Comparison of ENCODE assay signal across 13 cellular contexts in genomic region chr6:98203170-98203806, GRCh38.
DNase-seq lines count a peak whose midpoint lies in the region; ATAC-seq and TF ChIP-seq lines count a peak whose summit lies in the region.
"Had no signal": no experiment of that assay in that cellular context is flagged by ENCODE, and none has a peak within 500 bp of the region (broad histone marks: within the 10 kb centered on the region; RNA-seq: fewer than 3 reads in every experiment).

No MANE protein-coding gene starts in this region.

- no peaks in the 10 kb centered on the region for H3K4me1 ChIP-seq in esophagus squamous epithelium
- H3K4me1 ChIP-seq: Caco-2 had no signal

- TF ChIP-seq POLR2A in esophagus squamous epithelium (IDR thresholded peaks at IDR 0.05), result no peak

- no peak for ATAC-seq in HG02642 (IDR thresholded peaks at IDR 0.05; ENCODE audit: poor library complexity, unreplicated experiment)
- ATAC-seq: activated T-cell treated with anti-CD3 and anti-CD28 coated beads, Interleukin-2, amount 50 U/mL, for 72 hours; esophagus mucosa had no signal

- intact Hi-C loops in esophagus squamous epithelium (cut with DNase I), result no loop called here

- WGBS in esophagus squamous epithelium, 2 donors, result 23 to 62% methylated on average over 2 of the region's 2 CpGs

- H3K36me3 ChIP-seq in esophagus squamous epithelium, result no peaks in the 10 kb centered on the region

- H3K9me3 ChIP-seq in esophagus squamous epithelium, result no peaks in the 10 kb centered on the region
- H3K9me3 ChIP-seq: Caco-2 had no signal

- in situ Hi-C loops in ACHN (cut with HindIII; ENCODE audit: low pct_ligation_motif_present, low pct_unique_long_range_greater_than_20kb, low sequenced_read_pairs), result no loop called here
- in situ Hi-C loops in astrocyte of the cerebellum (cut with HindIII; ENCODE audit: low sequenced_read_pairs), result no loop called here

- no peaks in the 10 kb centered on the region for H3K27me3 ChIP-seq in esophagus squamous epithelium

- peak; percentile 12 for DNase-seq in ACHN
- peak; percentile 1 for DNase-seq in M059J (ENCODE audit: low read depth)
- peak; percentile 24 for DNase-seq in astrocyte of the cerebellum (ENCODE audit: low read depth)
- peak; percentile 6 for DNase-seq in iris pigment epithelial cell (ENCODE audit: low read depth)
- DNase-seq in esophagus squamous epithelium (lab: John Stamatoyannopoulos, UW), result no peak
- no peak for DNase-seq in GM10266 (ENCODE audit: extremely low spot score)
- no peak for DNase-seq in DMS153 (lab: John Stamatoyannopoulos, UW)
- DNase-seq: activated T-cell treated with anti-CD3 and anti-CD28 coated beads, Interleukin-2, amount 50 U/mL, for 72 hours; cortex of kidney; NCI-H774 had no signal

- H3K27ac ChIP-seq in esophagus squamous epithelium, result no peak overlapping the region

- TF ChIP-seq CTCF in astrocyte of the cerebellum (IDR thresholded peaks at IDR 0.05; ENCODE audit: low read depth, low read length, missing control alignments), result no peak
- no peak for TF ChIP-seq CTCF in esophagus squamous epithelium (IDR thresholded peaks at IDR 0.05)
- TF ChIP-seq CTCF in GM10266 (IDR thresholded peaks at IDR 0.05; ENCODE audit: control insufficient read depth, insufficient read depth, low read depth, missing control alignments), result no peak

- H3K4me3 ChIP-seq in astrocyte of the cerebellum (ENCODE audit: low read depth, low read length) (no peak overlapping the region), esophagus squamous epithelium (no peak overlapping the region)

Comparison
In these comparisons a context has a peak if more than half of its experiments do, and no peak if none do; other contexts are left out.
1. DNase-seq: peak in ACHN (single experiment), M059J (single experiment), astrocyte of the cerebellum (single experiment) and iris pigment epithelial cell (single experiment); none in esophagus squamous epithelium (single experiment), GM10266 (single experiment) and DMS153 (single experiment).